In the genomic region with DNA sequence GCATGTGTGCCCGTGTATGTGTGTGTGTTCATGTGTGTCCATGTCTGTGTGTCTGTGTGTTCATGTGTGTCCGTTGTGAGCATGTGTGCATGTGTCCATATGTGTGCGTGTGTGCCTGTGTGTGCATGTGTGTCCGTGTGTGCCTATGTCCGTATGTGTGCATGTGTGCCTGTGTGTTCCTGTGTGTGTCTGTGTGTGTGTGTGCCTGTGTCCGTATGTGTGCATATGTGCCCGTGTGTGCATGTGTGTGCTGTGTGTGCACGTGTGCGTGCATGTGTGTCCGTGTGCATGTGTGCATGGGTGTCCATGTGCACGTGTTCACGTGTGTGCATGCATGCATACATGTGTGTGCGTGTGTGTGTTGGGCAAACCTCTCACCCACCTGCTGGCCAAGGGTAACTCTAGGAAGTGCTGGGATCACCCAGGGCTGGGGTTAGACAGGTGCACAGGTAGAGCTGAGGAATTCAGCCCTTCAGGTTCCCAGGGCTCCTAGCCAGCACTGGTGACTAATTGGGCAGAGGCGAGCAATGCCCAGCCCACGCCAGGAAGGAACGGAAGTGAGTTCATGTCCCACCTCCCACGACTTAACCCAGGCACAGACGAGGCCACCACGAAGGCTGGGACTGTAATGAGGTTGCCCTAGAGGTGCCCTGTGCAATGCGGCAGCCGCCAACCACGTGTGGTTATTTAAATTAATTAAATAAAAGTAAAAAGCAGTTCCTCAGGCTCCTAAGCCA, we compare ENCODE assay signal across 10 cellular contexts. TPM values are rescaled to one million over a fixed set of nuclear protein-coding genes. Genes with fewer than 3 reads are reported as not detected.
DNase-seq lines count a peak whose midpoint lies in the region; ATAC-seq and TF ChIP-seq lines count a peak whose summit lies in the region.
"Had no signal": no experiment of that assay in that cellular context is flagged by ENCODE, and none has a peak within 500 bp of the region (broad histone marks: within the 10 kb centered on the region; RNA-seq: fewer than 3 reads in every experiment).

No MANE protein-coding gene starts in this region.

- no peak overlapping the region; the same call in 1 of the 2 replicates for H3K4me3 ChIP-seq in PC-9

- H3K9me3 ChIP-seq in PC-9 (ENCODE audit: insufficient read depth, low read depth), result no peaks in the 10 kb centered on the region

- in situ Hi-C loops in T47D (cut with HindIII; ENCODE audit: low pct_unique_long_range_greater_than_20kb, low sequenced_read_pairs), result no loop called here

- intact Hi-C loops in PC-9 (cut with micrococcal nuclease; ENCODE audit: unreplicated experiment), result loop anchor here (10.0 kb wide), 1 partner anchor 53 kb away; the partner anchor contains the start of gene SECTM1

- H3K36me3 Mint-ChIP-seq in progenitor cell of endocrine pancreas (ENCODE audit: insufficient read depth), result no peaks in the 10 kb centered on the region

- peak overlapping the region; percentile 3 for H3K27ac Mint-ChIP-seq in progenitor cell of endocrine pancreas

- peak overlapping the region; percentile 70 for H3K4me2 ChIP-seq in PC-9

- BruUV-seq in PC-9 (replicated peaks; lab: Mats Ljungman, UMichigan), result TSS peak; percentile 35

- peaks cover 48% of the 10 kb centered on the region for H3K4me1 ChIP-seq in PC-9 (replicated peaks; ENCODE audit: insufficient read depth)

- no peaks in the 10 kb centered on the region for H3K36me3 ChIP-seq in PC-9 (ENCODE audit: low read depth)

- H3K9me2 ChIP-seq in PC-9 (ENCODE audit: insufficient read depth), result no peaks in the 10 kb centered on the region

- CTCF ChIA-PET in PC-9 (lab: Charles Lee), result interaction anchor here (0.5 kb wide), 1 partner anchor 486 kb away, joined by 4 read pairs; no protein-coding TSS in a partner anchor

- H3K27ac ChIP-seq in PC-9, result peak overlapping the region; percentile 90

- no peaks in the 10 kb centered on the region for H3K27me3 ChIP-seq in PC-9 (ENCODE audit: insufficient read depth, low read depth)

- H4K20me1 ChIP-seq in PC-9 (ENCODE audit: insufficient read depth), result no peaks in the 10 kb centered on the region

- no peak for TF ChIP-seq CTCF in PC-9 (conservative IDR thresholded peaks at IDR 0.05)
- no peak for TF ChIP-seq CTCF in progenitor cell of endocrine pancreas (IDR thresholded peaks at IDR 0.05; ENCODE audit: unreplicated experiment)

- H3K4me3 Mint-ChIP-seq in progenitor cell of endocrine pancreas (ENCODE audit: low read depth), result no peak overlapping the region

- H3K79me2 ChIP-seq in PC-9 (ENCODE audit: low read depth), result no peaks in the 10 kb centered on the region

- peaks cover 15% of the 10 kb centered on the region for H3K27me3 Mint-ChIP-seq in progenitor cell of endocrine pancreas

- peaks cover 16% of the 10 kb centered on the region for H3K4me1 Mint-ChIP-seq in progenitor cell of endocrine pancreas (ENCODE audit: low read depth)

- no peak for ATAC-seq in HG02981 (IDR thresholded peaks at IDR 0.05; ENCODE audit: unreplicated experiment)

- H2AFZ ChIP-seq in PC-9, result no peak overlapping the region

- POLR2A ChIA-PET in PC-9 (lab: Charles Lee; ENCODE audit: unreplicated experiment), result interaction anchor here (0.5 to 2.4 kb wide), 6 partner anchors 11 to 802 kb away, joined by 4 to 18 read pairs (median 6); no protein-coding TSS in a partner anchor

- DNase-seq in EL, result peak; percentile 61
- peak; percentile 89 to 90 for DNase-seq in PC-9
- peak; percentile 77 to 91 for DNase-seq in T47D (ENCODE audit: low read depth in 1 of 2, low spot score in 1 of 2)
- DNase-seq in progenitor cell of endocrine pancreas (ENCODE audit: low spot score, unreplicated experiment), result no peak
- no peak for DNase-seq in NK-92 treated with Interleukin-12 subunit alpha and Interleukin-12 subunit beta, amount 100 ng/mL, for 24 hours (lab: John Stamatoyannopoulos, UW)
- no peak for DNase-seq in NCI-H510A (lab: John Stamatoyannopoulos, UW)
- DNase-seq in NCI-H2171 (lab: John Stamatoyannopoulos, UW), result no peak
- DNase-seq: effector CD4-positive, alpha-beta T cell; MM.1S had no signal

- H3F3A ChIP-seq in PC-9 (ENCODE audit: insufficient read depth, low read depth), result peaks cover 35% of the 10 kb centered on the region

- no peaks in the 10 kb centered on the region for H3K9me3 Mint-ChIP-seq in progenitor cell of endocrine pancreas (ENCODE audit: low read depth)

RNA-seq across cellular contexts. Expression of gene CSNK1D, which starts 8.2 kb away (rescaled TPM):
- total RNA-seq in PC-9 (2021) (151 and 181 TPM in 2 replicates), progenitor cell of endocrine pancreas (224 and 227 TPM in 2 replicates)

RNA-seq across cellular contexts. Expression of gene CD7, which starts 35.7 kb away (rescaled TPM):
- total RNA-seq in PC-9 (2021) (0.48 and 0.68 TPM in 2 replicates), progenitor cell of endocrine pancreas (0.31 and 0.46 TPM in 2 replicates)

RNA-seq across cellular contexts. Expression of gene SECTM1, which starts 51.9 kb away (rescaled TPM):
- total RNA-seq in PC-9 (2021) (3.6 and 6.3 TPM in 2 replicates), progenitor cell of endocrine pancreas (not detected in 2 replicates)

RNA-seq across cellular contexts. Expression of gene SLC16A3, which starts 52.8 kb away (rescaled TPM):
- total RNA-seq in PC-9 (2021), result 157 and 198 TPM in 2 replicates
- total RNA-seq in progenitor cell of endocrine pancreas, result 5.4 and 5.9 TPM in 2 replicates

Comparison
In these comparisons a context has a peak if more than half of its experiments do, and no peak if none do; other contexts are left out.
1. DNase-seq: peak in EL (single experiment), PC-9 (2 of 2) and T47D (2 of 2); none in progenitor cell of endocrine pancreas (single experiment), NK-92 treated with Interleukin-12 subunit alpha and Interleukin-12 subunit beta, amount 100 ng/mL, for 24 hours (single experiment), NCI-H510A (single experiment) and NCI-H2171 (single experiment).